Comparison of ENCODE assay signal across 24 cellular contexts in the genomic region with DNA sequence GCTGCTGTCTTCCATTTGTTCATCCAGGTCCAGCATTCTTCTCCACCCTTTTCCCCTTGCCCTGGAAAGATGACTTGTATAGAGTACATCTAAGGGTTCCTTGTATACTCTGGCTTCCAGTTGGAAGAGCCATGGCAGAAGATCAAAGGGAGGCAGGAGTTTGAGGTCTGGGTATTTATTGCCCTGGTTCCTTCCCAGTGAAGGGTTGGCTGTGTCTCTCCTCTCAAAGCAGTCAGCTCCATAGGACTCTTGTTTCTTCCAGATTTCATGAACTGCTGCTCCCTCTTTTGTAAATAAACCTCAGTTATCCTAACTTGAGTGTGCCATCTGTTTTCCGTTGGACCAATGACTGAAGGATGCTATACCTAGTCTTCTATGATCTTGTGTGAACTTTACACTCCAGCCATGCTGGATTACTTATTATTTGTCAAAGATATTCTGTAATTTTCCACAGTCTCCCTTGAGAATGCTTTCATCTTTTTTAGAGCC. TPM values are rescaled to one million over a fixed set of nuclear protein-coding genes. Genes with fewer than 3 reads are reported as not detected.
DNase-seq lines count a peak whose midpoint lies in the region; ATAC-seq lines count a peak whose summit lies in the region.
"Had no signal": no experiment of that assay in that cellular context is flagged by ENCODE, and none has a peak within 500 bp of the region (broad histone marks: within the 10 kb centered on the region; RNA-seq: fewer than 3 reads in every experiment).

No MANE protein-coding gene starts in this region.

- no peak overlapping the region for H4K8ac ChIP-seq in trophoblast cell (ENCODE audit: low read depth, low read length)

- H4K12ac ChIP-seq in trophoblast cell (ENCODE audit: low read depth, low read length) = no peak overlapping the region

- H3K9ac ChIP-seq in trophoblast cell (ENCODE audit: low read length) = peak overlapping the region; percentile 20
- H3K9ac ChIP-seq: BLaER1 treated with 17β-estradiol and CSF1 and Interleukin-3, amounts not matched to agents 10 nM and 100 nM; GM23248 had no signal

- no peaks in the 10 kb centered on the region for H3K9me3 Mint-ChIP-seq in stimulated activated naive CD8-positive, alpha-beta T cell treated with anti-CD3 and anti-CD28 coated beads, Interleukin-15, Interleukin-2, amounts not matched to agents 100 ng/mL and 50 ng/mL, for 24 hours
- H3K9me3 Mint-ChIP-seq: CD14-positive monocyte; CD4-positive, alpha-beta T cell; CD8-positive, alpha-beta memory T cell had no signal

- H3K27ac ChIP-seq in trophoblast cell (ENCODE audit: low read depth, low read length) = no peak overlapping the region
- H3K27ac ChIP-seq: A549; BLaER1 treated with 17β-estradiol and CSF1 and Interleukin-3, amounts not matched to agents 10 nM and 100 nM; GM23248 had no signal

- H3K4me1 Mint-ChIP-seq in stimulated activated naive CD8-positive, alpha-beta T cell treated with anti-CD3 and anti-CD28 coated beads, Interleukin-15, Interleukin-2, amounts not matched to agents 100 ng/mL and 50 ng/mL, for 24 hours (ENCODE audit: low read depth) = no peaks in the 10 kb centered on the region
- H3K4me1 Mint-ChIP-seq: CD14-positive monocyte had no signal

- H3K9me3 ChIP-seq in trophoblast cell (ENCODE audit: insufficient read depth, low read depth, low read length) = no peaks in the 10 kb centered on the region
- H3K9me3 ChIP-seq: A549, BE2C had no signal

- H2AFZ ChIP-seq in trophoblast cell (ENCODE audit: insufficient read depth, low read length, poor library complexity) = no peak overlapping the region
- H2AFZ ChIP-seq: GM23248 had no signal

- no peak overlapping the region for H3K4ac ChIP-seq in trophoblast cell (ENCODE audit: low read depth, low read length)

- no peak overlapping the region for H2BK12ac ChIP-seq in trophoblast cell (ENCODE audit: low read length)

- no peaks in the 10 kb centered on the region for H3K27me3 Mint-ChIP-seq in stimulated activated naive CD8-positive, alpha-beta T cell treated with anti-CD3 and anti-CD28 coated beads, Interleukin-15, Interleukin-2, amounts not matched to agents 100 ng/mL and 50 ng/mL, for 24 hours
- H3K27me3 Mint-ChIP-seq: CD4-positive, alpha-beta T cell had no signal

- H2AK5ac ChIP-seq in trophoblast cell (ENCODE audit: low read length) = no peak overlapping the region

- no peaks in the 10 kb centered on the region for H3K4me1 ChIP-seq in trophoblast cell (ENCODE audit: control insufficient read depth in 1 of 2, insufficient read depth in 2 of 2, low read length in 2 of 2)
- H3K4me1 ChIP-seq: A549; BE2C; BLaER1 treated with 17β-estradiol and CSF1 and Interleukin-3, amounts not matched to agents 10 nM and 100 nM had no signal

- ATAC-seq in stimulated activated naive CD8-positive, alpha-beta T cell treated with anti-CD3 and anti-CD28 coated beads, Interleukin-15, Interleukin-2, amounts not matched to agents 100 U/mL and 50 U/mL, for 24 hours = no peak
- ATAC-seq: A549, GM12878 had no signal

- H3K4me3 Mint-ChIP-seq in stimulated activated naive CD8-positive, alpha-beta T cell treated with anti-CD3 and anti-CD28 coated beads, Interleukin-15, Interleukin-2, amounts not matched to agents 100 ng/mL and 50 ng/mL, for 24 hours = no peak overlapping the region
- H3K4me3 Mint-ChIP-seq: CD14-positive monocyte; CD4-positive, alpha-beta T cell had no signal

- H3K27me3 ChIP-seq in trophoblast cell (ENCODE audit: insufficient read depth, low read length) = no peaks in the 10 kb centered on the region
- H3K27me3 ChIP-seq: BE2C had no signal

- no peak overlapping the region for H2BK120ac ChIP-seq in trophoblast cell (ENCODE audit: insufficient read depth, low read length, poor library complexity)

- H3K14ac ChIP-seq in trophoblast cell (ENCODE audit: low read length) = no peak overlapping the region

- peak overlapping the region; percentile 12 for H3K27ac Mint-ChIP-seq in stimulated activated naive CD8-positive, alpha-beta T cell treated with anti-CD3 and anti-CD28 coated beads, Interleukin-15, Interleukin-2, amounts not matched to agents 100 ng/mL and 50 ng/mL, for 24 hours
- H3K27ac Mint-ChIP-seq: CD4-positive, alpha-beta T cell had no signal

- H3K4me3 ChIP-seq in trophoblast cell (ENCODE audit: low read depth, low read length) = no peak overlapping the region
- H3K4me3 ChIP-seq: A549; BLaER1 treated with 17β-estradiol and CSF1 and Interleukin-3, amounts not matched to agents 10 nM and 100 nM; GM12878; GM23248 had no signal

- peaks cover 17% of the 10 kb centered on the region for H3K36me3 Mint-ChIP-seq in stimulated activated naive CD8-positive, alpha-beta T cell treated with anti-CD3 and anti-CD28 coated beads, Interleukin-15, Interleukin-2, amounts not matched to agents 100 ng/mL and 50 ng/mL, for 24 hours (ENCODE audit: low read depth)
- H3K36me3 Mint-ChIP-seq: CD14-positive monocyte had no signal

- no peak overlapping the region for H3K4me2 ChIP-seq in trophoblast cell (ENCODE audit: low read length)
- H3K4me2 ChIP-seq: A549; BLaER1 treated with 17β-estradiol and CSF1 and Interleukin-3, amounts not matched to agents 10 nM and 100 nM had no signal

- DNase-seq in stimulated activated naive CD8-positive, alpha-beta T cell treated with anti-CD3 and anti-CD28 coated beads, Interleukin-15, Interleukin-2, amounts not matched to agents 100 U/mL and 50 U/mL, for 24 hours = no peak
- peak; percentile 63 for DNase-seq in NCI-H524 treated with DMSO at 0.1 percent for 48 hours (lab: John Stamatoyannopoulos, UW)
- DNase-seq in trophoblast cell = no peak
- no peak for DNase-seq in globus pallidus (ENCODE audit: low spot score)
- no peak for DNase-seq in NOMO-1 treated with dmso at 0.1 percent for 144 hours (lab: John Stamatoyannopoulos, UW; ENCODE audit: unreplicated experiment)
- DNase-seq: 8988T; ACHN; AML-193; BE2C; CD4-positive, alpha-beta T cell; CD8-positive, alpha-beta memory T cell; DMS 273 treated with DMSO at 0.1 percent for 48 hours; DMS79; EL; GDM1; GM23248; H7; HCEC 1CT had no signal

- no peaks in the 10 kb centered on the region for H3K79me1 ChIP-seq in trophoblast cell (ENCODE audit: low read length)

- no peak overlapping the region for H2BK5ac ChIP-seq in trophoblast cell (ENCODE audit: low read depth, low read length, poor library complexity)

- no peak overlapping the region for H3K18ac ChIP-seq in trophoblast cell (ENCODE audit: low read length)

- no peaks in the 10 kb centered on the region for H3K79me2 ChIP-seq in trophoblast cell (ENCODE audit: control insufficient read depth, insufficient read depth, low read length, poor library complexity)

- H3K23ac ChIP-seq in trophoblast cell (ENCODE audit: low read length) = no peak overlapping the region

- no peak overlapping the region for H4K91ac ChIP-seq in trophoblast cell (ENCODE audit: low read depth, low read length)

- no CpG with 5 or more reads among the region's 1 CpG for WGBS in trophoblast cell (ENCODE audit: extremely low coverage, insufficient coverage, insufficient read length)

- no peaks in the 10 kb centered on the region for H3K36me3 ChIP-seq in trophoblast cell (ENCODE audit: control insufficient read depth in 1 of 2, insufficient read depth in 2 of 2, low read length in 2 of 2)
- H3K36me3 ChIP-seq: BE2C had no signal

RNA-seq across cellular contexts. Expression of gene BBS5, which starts 6.4 kb away (rescaled TPM):
- 1.00 and 1.0 TPM in 2 replicates for polyA plus RNA-seq in trophoblast cell (2013)

RNA-seq across cellular contexts. Expression of gene KLHL41, which starts 23.8 kb away (rescaled TPM):
- 0.03 and 0.18 TPM in 2 replicates for polyA plus RNA-seq in trophoblast cell (2013)
- polyA plus RNA-seq: CD14-positive monocyte; CD8-positive, alpha-beta memory T cell; H1 had no signal
